In genomic region chr11:60914620-60915249, GRCh38 we compare ENCODE assay signal across 8 cellular contexts. TPM values are rescaled to one million over a fixed set of nuclear protein-coding genes. Genes with fewer than 3 reads are reported as not detected.
DNase-seq lines count a peak whose midpoint lies in the region; ATAC-seq and TF ChIP-seq lines count a peak whose summit lies in the region.

No MANE protein-coding gene starts in this region.

- no peaks in the 10 kb centered on the region for H3K9me2 ChIP-seq in PC-3 (replicated peaks; ENCODE audit: low read length)

- H3K79me2 ChIP-seq in PC-3 (ENCODE audit: low read length) = peaks cover 58% of the 10 kb centered on the region

- H3K4me3 ChIP-seq in PC-3 (ENCODE audit: low read length) (peak overlapping the region; percentile 73), iPS DF 6.9 (ENCODE audit: low read length) (peak overlapping the region; percentile 33; the same call in 1 of the 2 replicates), skeletal muscle tissue (ENCODE audit: low read length in 3 of 3) (peak overlapping the region; percentile 71 to 94 (median 76))

- H3K27ac ChIP-seq in PC-3 (ENCODE audit: low read length) (peak overlapping the region; percentile 73), angular gyrus (ENCODE audit: low read depth, low read length) (peak overlapping the region; percentile 99), iPS DF 6.9 (ENCODE audit: low read length) (no peak overlapping the region), skeletal muscle tissue (ENCODE audit: low read depth, low read length) (peak overlapping the region; percentile 95)

- peaks cover 7% of the 10 kb centered on the region for H4K20me1 ChIP-seq in PC-3 (ENCODE audit: low read length)

- H3K4me2 ChIP-seq in PC-3 (ENCODE audit: low read length) = peak overlapping the region; percentile 93

- no TSS peak for BruUV-seq in PC-3 (replicated peaks; lab: Mats Ljungman, UMichigan)

- H3K4me1 ChIP-seq in PC-3 (ENCODE audit: insufficient read depth, low read length) (peaks cover 36% of the 10 kb centered on the region), iPS DF 6.9 (ENCODE audit: control insufficient read depth, insufficient read depth, low read length) (peaks cover 6% of the 10 kb centered on the region), skeletal muscle tissue (ENCODE audit: control insufficient read depth in 3 of 3, insufficient read depth in 3 of 3, low read length in 3 of 3) (peaks cover 48 to 59% (median 58%) of the 10 kb centered on the region in 3 donors)

- intact Hi-C loops in PC-3 (cut with micrococcal nuclease) = loop anchor here (1.0 to 5.0 kb wide), 5 partner anchors 10 to 273 kb away; partner anchors contain the start of genes TMEM132A and VPS37C

- WGBS in iPS DF 6.9 (ENCODE audit: insufficient coverage, insufficient read length) = no CpG with 5 or more reads among the region's 32 CpGs

- TF ChIP-seq CTCF in PC-3 (conservative IDR thresholded peaks at IDR 0.05; ENCODE audit: low read depth, low read length) = no peak

- H2AFZ ChIP-seq in PC-3 (ENCODE audit: low read length) = peak overlapping the region; percentile 97

- no peaks in the 10 kb centered on the region for H3K27me3 ChIP-seq in PC-3 (ENCODE audit: low read length)
- H3K27me3 ChIP-seq in iPS DF 6.9 (ENCODE audit: control insufficient read depth, insufficient read depth, low read length) = no peaks in the 10 kb centered on the region
- no peaks in the 10 kb centered on the region for H3K27me3 ChIP-seq in skeletal muscle tissue (ENCODE audit: control insufficient read depth in 3 of 3, insufficient read depth in 3 of 3, low read length in 3 of 3)

- H3K36me3 ChIP-seq in PC-3 (ENCODE audit: low read depth, low read length) = peaks cover 10% of the 10 kb centered on the region; the same call in 1 of the 2 replicates
- no peaks in the 10 kb centered on the region for H3K36me3 ChIP-seq in iPS DF 6.9 (ENCODE audit: control insufficient read depth, insufficient read depth, low read length)
- H3K36me3 ChIP-seq in skeletal muscle tissue (ENCODE audit: control insufficient read depth in 3 of 3, insufficient read depth in 3 of 3, low read length in 3 of 3) = peaks cover under 1 to 5% (median 4%) of the 10 kb centered on the region in 3 donors

- peaks cover 7% of the 10 kb centered on the region for H3F3A ChIP-seq in PC-3 (ENCODE audit: low read length, unreplicated experiment)

- POLR2A ChIA-PET in PC-3 (lab: Charles Lee; ENCODE audit: unreplicated experiment) = interaction anchor here (0.6 kb wide), 1 partner anchor 1134 kb away, joined by 3 read pairs; no protein-coding TSS in a partner anchor

- peak; percentile 23 for ATAC-seq in PC-3
- no peak for ATAC-seq in GM18868 (IDR thresholded peaks at IDR 0.05; ENCODE audit: unreplicated experiment)

- CTCF ChIA-PET in PC-3 (lab: Charles Lee) = interaction anchor here (0.6 to 1.9 kb wide), 11 partner anchors 15 to 215 kb away, joined by 3 to 13 read pairs (median 4); no protein-coding TSS in a partner anchor

- H3K9ac ChIP-seq in PC-3 (ENCODE audit: low read length) (peak overlapping the region; percentile 89), skeletal muscle tissue (ENCODE audit: low read depth in 1 of 3, low read length in 3 of 3) (peak overlapping the region; percentile 85 to 95 (median 90))

- H3K9me3 ChIP-seq in PC-3 (ENCODE audit: low read length) (no peaks in the 10 kb centered on the region), iPS DF 6.9 (ENCODE audit: control insufficient read depth, insufficient read depth, low read length) (no peaks in the 10 kb centered on the region), skeletal muscle tissue (ENCODE audit: control insufficient read depth in 3 of 3, low read length in 3 of 3) (no peaks in the 10 kb centered on the region)

- DNase-seq in D341Med (ENCODE audit: low spot score) (peak; percentile 72), HCEC 1CT (peak; percentile 24), PC-3 (peak; percentile 48), iPS DF 6.9 (ENCODE audit: low read depth, low spot score) (no peak), NCI-H510A treated with DMSO at 0.1 percent for 48 hours (lab: John Stamatoyannopoulos, UW) (no peak)

RNA-seq across cellular contexts. Expression of gene TMEM109, which starts 0.8 kb away (rescaled TPM):
- total RNA-seq in PC-3 (2014; rRNA removed) (165 and 202 TPM in 2 replicates), skeletal muscle tissue (45.4 TPM)

RNA-seq across cellular contexts. Expression of gene PRPF19, which starts 8.3 kb away (rescaled TPM):
- total RNA-seq in PC-3 (2014; rRNA removed) (165 and 177 TPM in 2 replicates), skeletal muscle tissue (27.7 TPM)

RNA-seq across cellular contexts. Expression of gene TMEM132A, which starts 9.5 kb away (rescaled TPM):
- total RNA-seq in PC-3 (2014; rRNA removed) (84.2 and 88.1 TPM in 2 replicates), skeletal muscle tissue (14.6 TPM)

RNA-seq across cellular contexts. Expression of gene SLC15A3, which starts 37.2 kb away (rescaled TPM):
- total RNA-seq in PC-3 (2014; rRNA removed) (not detected in 2 replicates), skeletal muscle tissue (16.7 TPM)

RNA-seq across cellular contexts. Expression of gene ZP1, which starts 47.4 kb away (rescaled TPM):
- not detected in 2 replicates for total RNA-seq in PC-3 (2014; rRNA removed)
- not detected for total RNA-seq in skeletal muscle tissue

Comparison
In these comparisons a context has a peak if more than half of its experiments do, and no peak if none do; other contexts are left out.
1. DNase-seq: peak in D341Med (single experiment), HCEC 1CT (single experiment) and PC-3 (single experiment); none in iPS DF 6.9 (single experiment) and NCI-H510A treated with DMSO at 0.1 percent for 48 hours (single experiment).
2. Peak in every context shown above with its lines, with median percentiles within 50 percentile points of each other: H3K4me3 ChIP-seq.